ENCODE assay signal across 35 cellular contexts in genomic region chr18:7720395-7720794, GRCh38.
"Had no signal": no experiment of that assay in that cellular context is flagged by ENCODE, and none has a peak within 500 bp of the region (broad histone marks: within the 10 kb centered on the region; RNA-seq: fewer than 3 reads in every experiment).

No MANE protein-coding gene starts in this region.

- H3K4me3 ChIP-seq: MG63 had no signal

- H3K27me3 ChIP-seq: MG63 had no signal

- H3K36me3 ChIP-seq: MG63 had no signal

- H3K9me3 ChIP-seq: MG63 had no signal

- DNase-seq: Karpas-422, Kasumi-1, MG63, MM.1S, MV-4-11, NCI-H1048, NCI-H1092, NCI-H1092 treated with DMSO at 0.1 percent for 48 hours, NCI-H1105, NCI-H1105 treated with DMSO at 0.1 percent for 48 hours, NCI-H1417, NCI-H1417 treated with DMSO at 0.1 percent for 48 hours, NCI-H1436, NCI-H1436 treated with DMSO at 0.1 percent for 48 hours, NCI-H146, NCI-H1694, NCI-H1694 treated with DMSO at 0.1 percent for 48 hours, NCI-H187, NCI-H187 treated with DMSO at 0.1 percent for 48 hours, NCI-H1930, NCI-H2029, NCI-H2029 treated with DMSO at 0.1 percent for 48 hours, NCI-H2081, NCI-H2081 treated with DMSO at 0.1 percent for 48 hours, NCI-H2107, NCI-H2171, NCI-H2171 treated with DMSO at 0.1 percent for 48 hours, NCI-H2227 treated with DMSO at 0.1 percent for 48 hours, NCI-H226, NCI-H345, NCI-H446, NCI-H446 treated with DMSO at 0.1 percent for 48 hours, NCI-H510A, NCI-H510A treated with DMSO at 0.1 percent for 48 hours, NCI-H524 had no signal
